Comparison of ENCODE assay signal across 9 cellular contexts in genomic region chr10:124732931-124733536, GRCh38. TPM values are rescaled to one million over a fixed set of nuclear protein-coding genes. Genes with fewer than 3 reads are reported as not detected.
DNase-seq lines count a peak whose midpoint lies in the region; ATAC-seq lines count a peak whose summit lies in the region.
"Had no signal": no experiment of that assay in that cellular context is flagged by ENCODE, and none has a peak within 500 bp of the region (broad histone marks: within the 10 kb centered on the region; RNA-seq: fewer than 3 reads in every experiment).

No MANE protein-coding gene starts in this region.

- peak overlapping the region; percentile 97 to 99 (median 98) for H3K27ac Mint-ChIP-seq in IgD-negative memory B cell
- H3K27ac Mint-ChIP-seq in activated naive CD8-positive, alpha-beta T cell, result peak overlapping the region; percentile 97

- no peaks in the 10 kb centered on the region for H3K27me3 Mint-ChIP-seq in IgD-negative memory B cell
- no peaks in the 10 kb centered on the region for H3K27me3 Mint-ChIP-seq in activated naive CD8-positive, alpha-beta T cell

- DNase-seq in activated naive CD4-positive, alpha-beta T cell treated with Interleukin-2 at 50 U/mL for 16 hours, result peak; percentile 83
- no peak for DNase-seq in activated naive CD4-positive, alpha-beta T cell (lab: John Stamatoyannopoulos, UW)
- peak; percentile 64 for DNase-seq in kidney glomerular epithelial cell (lab: John Stamatoyannopoulos, UW)
- DNase-seq in stimulated activated naive CD8-positive, alpha-beta T cell treated with anti-CD3 and anti-CD28 coated beads, Interleukin-15, Interleukin-2, amounts not matched to agents 100 U/mL and 50 U/mL, for 24 hours, result peak; percentile 62
- DNase-seq in HuH-7 (ENCODE audit: low spot score), result no peak

- peak; percentile 65 for ATAC-seq in stimulated activated naive CD8-positive, alpha-beta T cell treated with anti-CD3 and anti-CD28 coated beads, Interleukin-15, Interleukin-2, amounts not matched to agents 100 U/mL and 50 U/mL, for 24 hours
- ATAC-seq in HG03469 (IDR thresholded peaks at IDR 0.05; ENCODE audit: unreplicated experiment), result no peak
- ATAC-seq: A549 had no signal

- H3K4me3 Mint-ChIP-seq in IgD-negative memory B cell, result peak overlapping the region; percentile 60 to 89 (median 72)
- peak overlapping the region; percentile 86 for H3K4me3 Mint-ChIP-seq in activated naive CD8-positive, alpha-beta T cell

- peaks cover 57 to 81% (median 70%) of the 10 kb centered on the region in 3 donors for H3K4me1 Mint-ChIP-seq in IgD-negative memory B cell
- peaks cover 86% of the 10 kb centered on the region for H3K4me1 Mint-ChIP-seq in activated naive CD8-positive, alpha-beta T cell (ENCODE audit: low read depth)

- no peaks in the 10 kb centered on the region for H3K9me3 Mint-ChIP-seq in IgD-negative memory B cell
- no peaks in the 10 kb centered on the region for H3K9me3 Mint-ChIP-seq in activated naive CD8-positive, alpha-beta T cell (ENCODE audit: low read depth)

- H3K36me3 Mint-ChIP-seq in IgD-negative memory B cell, result peaks cover 3% of the 10 kb centered on the region
- H3K36me3 Mint-ChIP-seq in activated naive CD8-positive, alpha-beta T cell, result peaks cover 12% of the 10 kb centered on the region

RNA-seq across cellular contexts. Expression of gene FAM53B, which starts 11.1 kb away (rescaled TPM):
- 48.9 TPM for polyA plus RNA-seq in IgD-negative memory B cell

RNA-seq across cellular contexts. Expression of gene EEF1AKMT2, which starts 58.7 kb away (rescaled TPM):
- 23.3 TPM for polyA plus RNA-seq in IgD-negative memory B cell

Comparison
In these comparisons a context has a peak if more than half of its experiments do, and no peak if none do; other contexts are left out.
1. DNase-seq: peak in activated naive CD4-positive, alpha-beta T cell treated with Interleukin-2 at 50 U/mL for 16 hours (single experiment), kidney glomerular epithelial cell (single experiment) and stimulated activated naive CD8-positive, alpha-beta T cell treated with anti-CD3 and anti-CD28 coated beads, Interleukin-15, Interleukin-2, amounts not matched to agents 100 U/mL and 50 U/mL, for 24 hours (single experiment); none in activated naive CD4-positive, alpha-beta T cell (0 of 4) and HuH-7 (single experiment).